Comparison of ENCODE assay signal across 16 cellular contexts in genomic region chr2:224958873-224959272, GRCh38.
A peak's percentile ranks its signal among the peaks of the same experiment; 100 is the strongest.
DNase-seq lines count a peak whose midpoint lies in the region; ATAC-seq lines count a peak whose summit lies in the region.
"Had no signal": no experiment of that assay in that cellular context is flagged by ENCODE, and none has a peak within 500 bp of the region (broad histone marks: within the 10 kb centered on the region; RNA-seq: fewer than 3 reads in every experiment).

No MANE protein-coding gene starts in this region.

- H3K27me3 Mint-ChIP-seq in naive thymus-derived CD8-positive, alpha-beta T cell: no peaks in the 10 kb centered on the region
- H3K27me3 Mint-ChIP-seq: stimulated activated naive CD8-positive, alpha-beta T cell treated with anti-CD3 and anti-CD28 coated beads, Interleukin-15, amount 100 ng/mL, for 72 hours had no signal

- peak overlapping the region; percentile 36 for H3K4me3 ChIP-seq in adipocyte (ENCODE audit: low read length)
- H3K4me3 ChIP-seq: lower lobe of right lung had no signal

- H3K27me3 ChIP-seq in adipocyte (replicated peaks; ENCODE audit: control insufficient read depth, insufficient read depth, low read length): no peaks in the 10 kb centered on the region

- no peak for ATAC-seq in naive thymus-derived CD8-positive, alpha-beta T cell
- ATAC-seq: lower lobe of right lung; stimulated activated naive CD8-positive, alpha-beta T cell treated with anti-CD3 and anti-CD28 coated beads, Interleukin-15, amount 100 ng/mL, for 72 hours had no signal

- H3K4me1 Mint-ChIP-seq in naive thymus-derived CD8-positive, alpha-beta T cell: peaks cover 24 to 87% (median 81%) of the 10 kb centered on the region in 4 donors

- H3K36me3 ChIP-seq in adipocyte (ENCODE audit: control insufficient read depth, insufficient read depth, low read length, severe bottlenecking): no peaks in the 10 kb centered on the region
- H3K36me3 ChIP-seq: lower lobe of right lung had no signal

- no peak overlapping the region for H3K4me3 Mint-ChIP-seq in naive thymus-derived CD8-positive, alpha-beta T cell

- H3K36me3 Mint-ChIP-seq in naive thymus-derived CD8-positive, alpha-beta T cell: peaks cover 5 to 23% (median 8%) of the 10 kb centered on the region in 3 donors

- POLR2A ChIA-PET in naive thymus-derived CD8-positive, alpha-beta T cell (lab: Charles Lee): interaction anchor here (1.3 kb wide), 1 partner anchor 11 kb away, joined by 3 read pairs; no protein-coding TSS in a partner anchor

- H3K9me3 ChIP-seq in adipocyte (ENCODE audit: control insufficient read depth, low read length): no peaks in the 10 kb centered on the region
- H3K9me3 ChIP-seq: lower lobe of right lung had no signal

- DNase-seq in AG20443 (ENCODE audit: low spot score) (peak; percentile 13), GM03348 (ENCODE audit: low spot score) (peak; percentile 18), adipocyte (ENCODE audit: low read depth) (peak; percentile 52), kidney tubule cell (ENCODE audit: low spot score) (no peak), NCI-H82 treated with DMSO at 0.1 percent for 48 hours (lab: John Stamatoyannopoulos, UW; ENCODE audit: unreplicated experiment) (no peak), hepatic stellate cell (ENCODE audit: low spot score) (no peak)
- DNase-seq in naive thymus-derived CD8-positive, alpha-beta T cell: no peak
- no peak for DNase-seq in activated CD4-positive, alpha-beta T cell treated with anti-CD3 and anti-CD28 coated beads, Interleukin-2, amount 50 U/mL, for 48 hours
- DNase-seq: activated T-cell treated with anti-CD3 and anti-CD28 coated beads for 4 hours; C1 segment of cervical spinal cord; hippocampal formation; lower lobe of right lung; NCI-H345; RPMI8226; stimulated activated CD4-positive, alpha-beta T cell treated with anti-CD3 and anti-CD28 coated beads, Interleukin-4, amount 100 ng/mL, for 24 hours; stimulated activated naive CD8-positive, alpha-beta T cell treated with anti-CD3 and anti-CD28 coated beads, Interleukin-15, amount 100 ng/mL, for 72 hours had no signal

- H3K4me1 ChIP-seq in adipocyte (ENCODE audit: control insufficient read depth, insufficient read depth, low read length): peaks cover 29% of the 10 kb centered on the region

- peak overlapping the region; percentile 38 to 91 (median 76) for H3K27ac Mint-ChIP-seq in naive thymus-derived CD8-positive, alpha-beta T cell

- H3K9me3 Mint-ChIP-seq in naive thymus-derived CD8-positive, alpha-beta T cell: no peaks in the 10 kb centered on the region
- H3K9me3 Mint-ChIP-seq: stimulated activated naive CD8-positive, alpha-beta T cell treated with anti-CD3 and anti-CD28 coated beads, Interleukin-15, amount 100 ng/mL, for 72 hours had no signal

- H3K9ac ChIP-seq in adipocyte (ENCODE audit: low read length): peak overlapping the region; percentile 3

Comparison
In these comparisons a context has a peak if more than half of its experiments do, and no peak if none do; other contexts are left out.
1. DNase-seq: peak in AG20443 (single experiment), GM03348 (single experiment) and adipocyte (single experiment); none in naive thymus-derived CD8-positive, alpha-beta T cell (0 of 10), kidney tubule cell (single experiment), NCI-H82 treated with DMSO at 0.1 percent for 48 hours (single experiment), activated CD4-positive, alpha-beta T cell treated with anti-CD3 and anti-CD28 coated beads, Interleukin-2, amount 50 U/mL, for 48 hours (0 of 2) and hepatic stellate cell (single experiment).